ENCODE assay signal across 1 cellular context in genomic region chr1:151146416-151147131, GRCh38.
TF ChIP-seq lines count a peak whose summit lies in the region.

Gene SEMA6C, minus strand, starts transcription at chr1:151146631. Its CDS starts 4,010 bp downstream, at chr1:151142621.

TF ChIP-seq in HepG2, 621 proteins besides CTCF, POLR2A, EP300 and RAD21 (continued from another document and continues in another):
- peak; percentile 55 for TF ChIP-seq PAXIP1 (CRISPR knock-in tag; conservative IDR thresholded peaks at IDR 0.05)
- TF ChIP-seq ZNF281 (CRISPR knock-in tag; IDR thresholded peaks at IDR 0.05; ENCODE audit: borderline replicate concordance): no peak
- no peak for TF ChIP-seq ZNF550 (CRISPR knock-in tag; IDR thresholded peaks at IDR 0.05; ENCODE audit: borderline replicate concordance)
- 0 out of 2 replicates have a peak, but pooled peaks have one; percentile 23 for TF ChIP-seq AKAP8 (CRISPR knock-in tag; IDR thresholded peaks at IDR 0.05)
- no peak; the same call in 1 of the 2 replicates for TF ChIP-seq SOX5 (CRISPR knock-in tag; IDR thresholded peaks at IDR 0.05; ENCODE audit: borderline replicate concordance)
- peak; percentile 73; the same call in 1 of the 2 replicates for TF ChIP-seq KLF13 (CRISPR knock-in tag; IDR thresholded peaks at IDR 0.05)
- TF ChIP-seq ZNF124 (CRISPR knock-in tag; IDR thresholded peaks at IDR 0.05): 0 out of 2 replicates have a peak, but pooled peaks have one; percentile 37
- TF ChIP-seq ZNF678 (CRISPR knock-in tag; IDR thresholded peaks at IDR 0.05): no peak
- no peak for TF ChIP-seq SRSF4 (IDR thresholded peaks at IDR 0.05; ENCODE audit: low read depth, low read length, poor library complexity, severe bottlenecking)
- no peak for TF ChIP-seq TMF1 (CRISPR knock-in tag; IDR thresholded peaks at IDR 0.05; ENCODE audit: low read depth)
- TF ChIP-seq ZFP37 (CRISPR knock-in tag; IDR thresholded peaks at IDR 0.05; ENCODE audit: borderline replicate concordance): no peak
- TF ChIP-seq ZNF766 (CRISPR knock-in tag; IDR thresholded peaks at IDR 0.05; ENCODE audit: borderline replicate concordance): peak; percentile 38; the same call in 1 of the 2 replicates
- TF ChIP-seq IRF2 (CRISPR knock-in tag; IDR thresholded peaks at IDR 0.05): peak; percentile 41
- no peak for TF ChIP-seq ZNF644 (CRISPR knock-in tag; IDR thresholded peaks at IDR 0.05; ENCODE audit: low read depth)
- TF ChIP-seq ZNF251 (CRISPR knock-in tag; IDR thresholded peaks at IDR 0.05): no peak
- no peak for TF ChIP-seq ZNF30 (CRISPR knock-in tag; IDR thresholded peaks at IDR 0.05)
- TF ChIP-seq IKZF1 (IDR thresholded peaks at IDR 0.05): no peak
- TF ChIP-seq CENPT (CRISPR knock-in tag; IDR thresholded peaks at IDR 0.05; ENCODE audit: low read depth): no peak
- peak; percentile 37; the same call in 1 of the 2 replicates for TF ChIP-seq MTA1 (CRISPR knock-in tag; IDR thresholded peaks at IDR 0.05; ENCODE audit: borderline replicate concordance)
- no peak; the same call in 1 of the 2 replicates for TF ChIP-seq ARNT2 (CRISPR knock-in tag; IDR thresholded peaks at IDR 0.05; ENCODE audit: low read depth)
- no peak for TF ChIP-seq CERS6 (CRISPR knock-in tag; IDR thresholded peaks at IDR 0.05)
- no peak for TF ChIP-seq MLLT10 (CRISPR knock-in tag; IDR thresholded peaks at IDR 0.05)
- peak; percentile 77 for TF ChIP-seq ZFX (CRISPR knock-in tag; IDR thresholded peaks at IDR 0.05; ENCODE audit: low read depth)
- TF ChIP-seq ZNF790 (CRISPR knock-in tag; IDR thresholded peaks at IDR 0.05; ENCODE audit: borderline replicate concordance): 0 out of 2 replicates have a peak, but pooled peaks have one; percentile 0
- no peak for TF ChIP-seq CREB3 (CRISPR knock-in tag; IDR thresholded peaks at IDR 0.05)
- TF ChIP-seq MTF2 (CRISPR knock-in tag; IDR thresholded peaks at IDR 0.05; ENCODE audit: borderline replicate concordance): no peak
- no peak for TF ChIP-seq GTF2F1 (IDR thresholded peaks at IDR 0.05; ENCODE audit: low read length)
- no peak for TF ChIP-seq ZXDC (CRISPR knock-in tag; IDR thresholded peaks at IDR 0.05)
- TF ChIP-seq ONECUT2 (CRISPR knock-in tag; IDR thresholded peaks at IDR 0.05): no peak
- peak; percentile 9; the same call in 1 of the 2 replicates for TF ChIP-seq ZNF138 (CRISPR knock-in tag; IDR thresholded peaks at IDR 0.05; ENCODE audit: low read depth)
- no peak for TF ChIP-seq STAT5B (CRISPR knock-in tag; IDR thresholded peaks at IDR 0.05)
- peak; percentile 91 for TF ChIP-seq ZNF770 (CRISPR knock-in tag; IDR thresholded peaks at IDR 0.05)
- no peak for TF ChIP-seq ATF4 (CRISPR knock-in tag; IDR thresholded peaks at IDR 0.05)
- TF ChIP-seq ZNF383 (CRISPR knock-in tag; IDR thresholded peaks at IDR 0.05; ENCODE audit: borderline replicate concordance): no peak
- no peak for TF ChIP-seq ZNF720 (CRISPR knock-in tag; IDR thresholded peaks at IDR 0.05)
- no peak for TF ChIP-seq AHR (CRISPR knock-in tag; IDR thresholded peaks at IDR 0.05)
- TF ChIP-seq ZNF326 (CRISPR knock-in tag; IDR thresholded peaks at IDR 0.05; ENCODE audit: borderline replicate concordance): no peak
- TF ChIP-seq GABPA (IDR thresholded peaks at IDR 0.05; ENCODE audit: low read depth, low read length): no peak
- TF ChIP-seq GABPA (CRISPR knock-in tag; IDR thresholded peaks at IDR 0.05; ENCODE audit: low read depth): no peak
- TF ChIP-seq PHF20 (CRISPR knock-in tag; IDR thresholded peaks at IDR 0.05): 0 out of 2 replicates have a peak, but pooled peaks have one; percentile 47
- peak; percentile 87 for TF ChIP-seq NFYB (CRISPR knock-in tag; IDR thresholded peaks at IDR 0.05)
- no peak for TF ChIP-seq ZNF431 (CRISPR knock-in tag; IDR thresholded peaks at IDR 0.05; ENCODE audit: borderline replicate concordance, low read depth)
- 0 out of 2 replicates have a peak, but pooled peaks have one; percentile 32 for TF ChIP-seq ZBTB25 (CRISPR knock-in tag; IDR thresholded peaks at IDR 0.05)
- TF ChIP-seq HNF1A (IDR thresholded peaks at IDR 0.05; ENCODE audit: low read depth): no peak
- no peak for TF ChIP-seq HNF1A (CRISPR knock-in tag; IDR thresholded peaks at IDR 0.05; ENCODE audit: borderline replicate concordance)
